ENCODE assay signal across 7 cellular contexts in genomic region chr19:342801-343421, GRCh38. TPM values are rescaled to one million over a fixed set of nuclear protein-coding genes. Genes with fewer than 3 reads are reported as not detected.
A peak's percentile ranks its signal among the peaks of the same experiment; 100 is the strongest.
DNase-seq lines count a peak whose midpoint lies in the region; ATAC-seq and TF ChIP-seq lines count a peak whose summit lies in the region.

No MANE protein-coding gene starts in this region.

- H3K23me2 ChIP-seq in H9 (ENCODE audit: insufficient read length, low read depth, low read length, poor library complexity, severe bottlenecking): peaks cover 14% of the 10 kb centered on the region

- H4K8ac ChIP-seq in H9 (replicated peaks; ENCODE audit: insufficient read length, low read depth, low read length): peak overlapping the region; percentile 4

- no peak overlapping the region for H4K5ac ChIP-seq in H9 (ENCODE audit: insufficient read length, low read depth, low read length)

- H2BK120ac ChIP-seq in H9 (ENCODE audit: low read depth, low read length, poor library complexity, severe bottlenecking): no peak overlapping the region

- ATAC-seq in SK-N-SH treated with all-trans-retinoic acid at 6 μM for 48 hours (peak; percentile 41), HG03196 (IDR thresholded peaks at IDR 0.05; ENCODE audit: unreplicated experiment) (no peak), GM18867 (IDR thresholded peaks at IDR 0.05; ENCODE audit: unreplicated experiment) (no peak)

- H3K9me3 ChIP-seq in H9 (ENCODE audit: control insufficient read depth, low read depth, low read length): no peaks in the 10 kb centered on the region
- H3K9me3 ChIP-seq in muscle layer of colon (ENCODE audit: low read length): no peaks in the 10 kb centered on the region

- H2BK20ac ChIP-seq in H9 (ENCODE audit: low read depth, low read length, poor library complexity, severe bottlenecking): no peak overlapping the region

- H2BK5ac ChIP-seq in H9 (ENCODE audit: insufficient read length, low read length): no peak overlapping the region

- peaks cover 8% of the 10 kb centered on the region for H3K36me3 ChIP-seq in muscle layer of colon (ENCODE audit: insufficient read depth, low read length)

- no CpG with 5 or more reads among the region's 14 CpGs for WGBS in H9 (ENCODE audit: extremely low coverage, insufficient read length, low lambda C conversion rate)

- H3K14ac ChIP-seq in H9 (ENCODE audit: insufficient read depth, low read length): no peak overlapping the region

- peaks cover 17% of the 10 kb centered on the region for H3K27me3 Mint-ChIP-seq in H9 (ENCODE audit: low read depth)

- DNase-seq in H9: no peak
- DNase-seq in epithelial cell of prostate (ENCODE audit: low read depth, low spot score): no peak
- DNase-seq in NCI-H2196 (lab: John Stamatoyannopoulos, UW; ENCODE audit: unreplicated experiment): no peak

- no peak overlapping the region for H2AFZ ChIP-seq in H9 (ENCODE audit: low read length)

- H3K79me2 ChIP-seq in H9 (ENCODE audit: insufficient read depth, low read length): peaks cover 53% of the 10 kb centered on the region

- H3K4ac ChIP-seq in H9 (ENCODE audit: low read depth, low read length): no peak overlapping the region

- H3K27me3 ChIP-seq in H9 (ENCODE audit: insufficient read depth, low read length): no peaks in the 10 kb centered on the region; the same call in 1 of the 2 replicates
- no peaks in the 10 kb centered on the region for H3K27me3 ChIP-seq in muscle layer of colon (ENCODE audit: control insufficient read depth in 1 of 2, insufficient read depth in 2 of 2, low read length in 2 of 2)

- H4K91ac ChIP-seq in H9 (ENCODE audit: insufficient read length, low read depth, low read length): no peak overlapping the region

- H3T11ph ChIP-seq in H9 (ENCODE audit: low read length): no peak overlapping the region

- H2AK5ac ChIP-seq in H9 (ENCODE audit: insufficient read length, low read length): no peak overlapping the region

- H3K27ac ChIP-seq in H9 (ENCODE audit: insufficient read length, low read depth, low read length) (no peak overlapping the region), epithelial cell of prostate (peak overlapping the region; percentile 61), muscle layer of colon (ENCODE audit: low read depth, low read length) (peak overlapping the region; percentile 27)

- H3K56ac ChIP-seq in H9 (ENCODE audit: insufficient read length, low read depth, low read length): no peak overlapping the region

- H2BK12ac ChIP-seq in H9 (ENCODE audit: insufficient read length, low read depth, low read length): no peak overlapping the region

- H4K20me1 ChIP-seq in H9 (ENCODE audit: control insufficient read depth, insufficient read depth, insufficient read length): no peaks in the 10 kb centered on the region

- peaks cover 37 to 46% (median 44%) of the 10 kb centered on the region in 3 experiments for H3K36me3 Mint-ChIP-seq in H9 (ENCODE audit: insufficient read depth in 1 of 3, low read depth in 3 of 3)

- no peak overlapping the region for H3K18ac ChIP-seq in H9 (ENCODE audit: insufficient read length, low read depth, low read length)

- no peak overlapping the region for H3K23ac ChIP-seq in H9 (ENCODE audit: insufficient read length, low read depth, low read length)

- peak overlapping the region; percentile 1 for H3K9ac ChIP-seq in H9 (ENCODE audit: extremely low read depth, insufficient read length, low read length)
- H3K9ac ChIP-seq in muscle layer of colon (ENCODE audit: low read length): peak overlapping the region; percentile 44

- no peak for TF ChIP-seq CTCF in H9 (conservative IDR thresholded peaks at IDR 0.05)

- H3K9me3 Mint-ChIP-seq in H9: peaks cover 4% of the 10 kb centered on the region in 2 experiments; a peak in 3 of 5 replicates

- H3K4me1 ChIP-seq in H9 (ENCODE audit: insufficient read depth, low read length) (no peaks in the 10 kb centered on the region; the same call in 1 of the 2 replicates), muscle layer of colon (ENCODE audit: insufficient read depth, low read length) (peaks cover 34% of the 10 kb centered on the region)

- peak overlapping the region; percentile 71 to 73 for H3K4me3 ChIP-seq in muscle layer of colon (ENCODE audit: low read depth in 1 of 2, low read length in 2 of 2)

- H3K79me1 ChIP-seq in H9 (ENCODE audit: insufficient read depth, low read depth, low read length, poor library complexity, severe bottlenecking): peaks cover 11% of the 10 kb centered on the region

- peak overlapping the region; percentile 79 to 83 for H3K4me3 Mint-ChIP-seq in H9

- H3K27ac Mint-ChIP-seq in H9: no peak overlapping the region; a peak in 2 of 7 replicates

- peaks cover 41 to 42% of the 10 kb centered on the region in 2 experiments for H3K4me1 Mint-ChIP-seq in H9

- no peak overlapping the region for H2BK15ac ChIP-seq in H9 (ENCODE audit: low read depth, low read length)

- H3K4me2 ChIP-seq in H9 (ENCODE audit: insufficient read depth, insufficient read length, low read length): peak overlapping the region; percentile 82

TF ChIP-seq in SK-N-SH treated with all-trans-retinoic acid at 6 μM for 48 hours, 23 proteins besides CTCF, POLR2A, EP300 and RAD21 (continues in another document):
- TF ChIP-seq ZC3H10 (CRISPR knock-in tag; IDR thresholded peaks at IDR 0.05): no peak
- TF ChIP-seq, protein P1, sequence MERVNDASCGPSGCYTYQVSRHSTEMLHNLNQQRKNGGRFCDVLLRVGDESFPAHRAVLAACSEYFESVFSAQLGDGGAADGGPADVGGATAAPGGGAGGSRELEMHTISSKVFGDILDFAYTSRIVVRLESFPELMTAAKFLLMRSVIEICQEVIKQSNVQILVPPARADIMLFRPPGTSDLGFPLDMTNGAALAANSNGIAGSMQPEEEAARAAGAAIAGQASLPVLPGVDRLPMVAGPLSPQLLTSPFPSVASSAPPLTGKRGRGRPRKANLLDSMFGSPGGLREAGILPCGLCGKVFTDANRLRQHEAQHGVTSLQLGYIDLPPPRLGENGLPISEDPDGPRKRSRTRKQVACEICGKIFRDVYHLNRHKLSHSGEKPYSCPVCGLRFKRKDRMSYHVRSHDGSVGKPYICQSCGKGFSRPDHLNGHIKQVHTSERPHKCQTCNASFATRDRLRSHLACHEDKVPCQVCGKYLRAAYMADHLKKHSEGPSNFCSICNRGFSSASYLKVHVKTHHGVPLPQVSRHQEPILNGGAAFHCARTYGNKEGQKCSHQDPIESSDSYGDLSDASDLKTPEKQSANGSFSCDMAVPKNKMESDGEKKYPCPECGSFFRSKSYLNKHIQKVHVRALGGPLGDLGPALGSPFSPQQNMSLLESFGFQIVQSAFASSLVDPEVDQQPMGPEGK (CRISPR knock-in tag; IDR thresholded peaks at IDR 0.05; ENCODE audit: borderline replicate concordance): no peak
- TF ChIP-seq ARNTL (CRISPR knock-in tag; IDR thresholded peaks at IDR 0.05; ENCODE audit: borderline replicate concordance, low read depth): no peak
- no peak for TF ChIP-seq RARB (CRISPR knock-in tag; IDR thresholded peaks at IDR 0.05)
- TF ChIP-seq ZNF8 (CRISPR knock-in tag; IDR thresholded peaks at IDR 0.05): no peak
- TF ChIP-seq, protein P2, sequence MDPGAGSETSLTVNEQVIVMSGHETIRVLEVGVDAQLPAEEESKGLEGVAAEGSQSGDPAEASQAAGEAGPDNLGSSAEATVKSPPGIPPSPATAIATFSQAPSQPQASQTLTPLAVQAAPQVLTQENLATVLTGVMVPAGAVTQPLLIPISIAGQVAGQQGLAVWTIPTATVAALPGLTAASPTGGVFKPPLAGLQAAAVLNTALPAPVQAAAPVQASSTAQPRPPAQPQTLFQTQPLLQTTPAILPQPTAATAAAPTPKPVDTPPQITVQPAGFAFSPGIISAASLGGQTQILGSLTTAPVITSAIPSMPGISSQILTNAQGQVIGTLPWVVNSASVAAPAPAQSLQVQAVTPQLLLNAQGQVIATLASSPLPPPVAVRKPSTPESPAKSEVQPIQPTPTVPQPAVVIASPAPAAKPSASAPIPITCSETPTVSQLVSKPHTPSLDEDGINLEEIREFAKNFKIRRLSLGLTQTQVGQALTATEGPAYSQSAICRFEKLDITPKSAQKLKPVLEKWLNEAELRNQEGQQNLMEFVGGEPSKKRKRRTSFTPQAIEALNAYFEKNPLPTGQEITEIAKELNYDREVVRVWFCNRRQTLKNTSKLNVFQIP (CRISPR knock-in tag; IDR thresholded peaks at IDR 0.05; ENCODE audit: borderline replicate concordance, low read depth): no peak
- no peak for TF ChIP-seq GLIS3 (CRISPR knock-in tag; IDR thresholded peaks at IDR 0.05)
- TF ChIP-seq ZNF565 (CRISPR knock-in tag; conservative IDR thresholded peaks at IDR 0.05; ENCODE audit: low read depth): no peak
- no peak for TF ChIP-seq SNAI2 (CRISPR knock-in tag; IDR thresholded peaks at IDR 0.05)
- no peak for TF ChIP-seq TOX (CRISPR knock-in tag; IDR thresholded peaks at IDR 0.05; ENCODE audit: borderline replicate concordance)
- TF ChIP-seq ZFP30 (CRISPR knock-in tag; IDR thresholded peaks at IDR 0.05): no peak
- no peak for TF ChIP-seq ZFP3 (CRISPR knock-in tag; IDR thresholded peaks at IDR 0.05)
- TF ChIP-seq CSRNP3 (CRISPR knock-in tag; IDR thresholded peaks at IDR 0.05): no peak
- TF ChIP-seq, protein P3, sequence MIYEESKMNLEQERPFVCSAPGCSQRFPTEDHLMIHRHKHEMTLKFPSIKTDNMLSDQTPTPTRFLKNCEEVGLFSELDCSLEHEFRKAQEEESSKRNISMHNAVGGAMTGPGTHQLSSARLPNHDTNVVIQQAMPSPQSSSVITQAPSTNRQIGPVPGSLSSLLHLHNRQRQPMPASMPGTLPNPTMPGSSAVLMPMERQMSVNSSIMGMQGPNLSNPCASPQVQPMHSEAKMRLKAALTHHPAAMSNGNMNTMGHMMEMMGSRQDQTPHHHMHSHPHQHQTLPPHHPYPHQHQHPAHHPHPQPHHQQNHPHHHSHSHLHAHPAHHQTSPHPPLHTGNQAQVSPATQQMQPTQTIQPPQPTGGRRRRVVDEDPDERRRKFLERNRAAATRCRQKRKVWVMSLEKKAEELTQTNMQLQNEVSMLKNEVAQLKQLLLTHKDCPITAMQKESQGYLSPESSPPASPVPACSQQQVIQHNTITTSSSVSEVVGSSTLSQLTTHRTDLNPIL (CRISPR knock-in tag; IDR thresholded peaks at IDR 0.05; ENCODE audit: low read depth): no peak

RNA-seq across cellular contexts. Expression of gene MIER2, which starts 1.7 kb away (rescaled TPM):
- 60.5 TPM in 2 replicates for total RNA-seq in H9 (2021)

RNA-seq across cellular contexts. Expression of gene PLPP2, which starts 51.7 kb away (rescaled TPM):
- total RNA-seq in H9 (2021): 143 and 152 TPM in 2 replicates
